In genomic region chrX:150568320-150569154, GRCh38 we compare ENCODE assay signal across 8 cellular contexts. TPM values are rescaled to one million over a fixed set of nuclear protein-coding genes. Genes with fewer than 3 reads are reported as not detected.
DNase-seq lines count a peak whose midpoint lies in the region; ATAC-seq and TF ChIP-seq lines count a peak whose summit lies in the region.

Gene MTM1 (plus strand): TSS chrX:150568621. CDS start chrX:150592615, 23,994 bp downstream.

- H3K9me3 ChIP-seq in ES-I3 (ENCODE audit: control insufficient read depth, insufficient read depth, low read length) (no peaks in the 10 kb centered on the region), HAP-1 (no peaks in the 10 kb centered on the region), MG63 (no peaks in the 10 kb centered on the region)

- DNase-seq in HAP-1 (ENCODE audit: low spot score in 2 of 2) (peak; percentile 96 to 98), MG63 (peak; percentile 95), SHP77 (lab: John Stamatoyannopoulos, UW) (peak; percentile 86 to 92), fibroblast of pulmonary artery (ENCODE audit: low read depth) (peak; percentile 95), natural killer cell (peak; percentile 77)
- DNase-seq in activated effector memory CD4-positive, alpha-beta T cell treated with Interleukin-2 at 50 U/mL for 16 hours = peak; percentile 88
- peak; percentile 78 to 91 (median 87) for DNase-seq in stimulated activated naive CD4-positive, alpha-beta T cell (lab: John Stamatoyannopoulos, UW)

- H3K4me1 ChIP-seq in ES-I3 (ENCODE audit: insufficient read depth, low read length) (peaks cover 45% of the 10 kb centered on the region), HAP-1 (peaks cover 39% of the 10 kb centered on the region)

- H3K4me1 Mint-ChIP-seq in natural killer cell = peaks cover 17 to 22% of the 10 kb centered on the region in 2 donors

- intact Hi-C loops in natural killer cell (cut with micrococcal nuclease) = no loop called here

- ATAC-seq in natural killer cell = peak; percentile 94 to 98 (median 94)

- H3K27me3 ChIP-seq in HAP-1 (ENCODE audit: low read depth) (no peaks in the 10 kb centered on the region), MG63 (no peaks in the 10 kb centered on the region)

- H3K9ac ChIP-seq in ES-I3 (ENCODE audit: low read depth, low read length) = peak within 1 kb of the TSS; percentile 85

- H3K4me3 Mint-ChIP-seq in natural killer cell = peak within 1 kb of the TSS; percentile 81

- H3K27ac Mint-ChIP-seq in natural killer cell = peak within 1 kb of the TSS in 1 of 2 donors; percentile 66

- H3K36me3 Mint-ChIP-seq in natural killer cell = no peaks in the 10 kb centered on the region

- H3K36me3 ChIP-seq in ES-I3 (ENCODE audit: insufficient read depth, low read length) (no peaks in the 10 kb centered on the region), HAP-1 (replicated peaks) (no peaks in the 10 kb centered on the region), MG63 (no peaks in the 10 kb centered on the region)

- no peaks in the 10 kb centered on the region for H3K9me3 Mint-ChIP-seq in natural killer cell

- peak within 1 kb of the TSS; percentile 87 for H3K4me3 ChIP-seq in HAP-1
- H3K4me3 ChIP-seq in MG63 = peak within 1 kb of the TSS; percentile 71
- H3K4me3 ChIP-seq in fibroblast of pulmonary artery (replicated peaks; ENCODE audit: low read depth, low read length) = peak within 1 kb of the TSS; percentile 68

- in situ Hi-C loops in HAP-1 (cut with MboI; ENCODE audit: low sequenced_read_pairs) = no loop called here

- TF ChIP-seq CTCF in fibroblast of pulmonary artery (IDR thresholded peaks at IDR 0.05; ENCODE audit: low read length, missing control alignments) (no peak), natural killer cell (IDR thresholded peaks at IDR 0.05) (no peak)

- H3K27me3 Mint-ChIP-seq in natural killer cell (ENCODE audit: low read depth in 2 of 2) = peaks cover 6 to 27% of the 10 kb centered on the region in 2 donors

RNA-seq across cellular contexts. Expression of gene MTM1, which starts in this region (rescaled TPM):
- total RNA-seq in MG63 (2014; rRNA removed; shearing (Covaris generic); ENCODE audit: low replicate concordance) = 8.7 and 9.1 TPM in 2 replicates
- 10 to 100 TPM in 1 of 3 donors, 1 to 10 TPM in 2; 4.8 to 16.6 (median 6.1) TPM for total RNA-seq in natural killer cell

Comparison
In these comparisons a context has a peak if more than half of its experiments do, and no peak if none do; other contexts are left out.
1. Peak in every context shown above with its lines: DNase-seq, ATAC-seq and H3K4me3 ChIP-seq.